8 cellular contexts compared by ENCODE assay signal in genomic region chr10:11197266-11197712, GRCh38.
DNase-seq lines count a peak whose midpoint lies in the region; ATAC-seq, FAIRE-seq and TF ChIP-seq lines count a peak whose summit lies in the region.

No MANE protein-coding gene starts in this region.

- peaks cover 82 to 98% (median 90%) of the 10 kb centered on the region in 4 donors for H3K4me1 Mint-ChIP-seq in CD4-positive, alpha-beta memory T cell
- H3K4me1 Mint-ChIP-seq in activated naive CD8-positive, alpha-beta T cell treated with anti-CD3 and anti-CD28 coated beads, Interleukin-2, amount 10 ng/mL, durations not matched to agents 7 days and 5 days: peaks cover 76% of the 10 kb centered on the region
- H3K4me1 Mint-ChIP-seq in neural crest cell: peaks cover 37% of the 10 kb centered on the region

- POLR2A ChIA-PET in CD4-positive, alpha-beta memory T cell (lab: Charles Lee; ENCODE audit: partially characterized antibody): interaction anchor here (1.7 to 3.9 kb wide), 3 partner anchors 19 to 32 kb away, joined by 4 to 16 read pairs (median 10); no protein-coding TSS in a partner anchor
- POLR2A ChIA-PET in activated naive CD8-positive, alpha-beta T cell treated with anti-CD3 and anti-CD28 coated beads, Interleukin-2, amount 10 ng/mL, durations not matched to agents 7 days and 5 days (lab: Charles Lee): interaction anchor here (1.0 to 1.4 kb wide), 2 partner anchors 10 to 19 kb away, joined by 3 read pairs; no protein-coding TSS in a partner anchor

- H3K36me3 ChIP-seq in CD4-positive, alpha-beta memory T cell (ENCODE audit: insufficient read depth, low read length): peaks cover 41% of the 10 kb centered on the region
- H3K36me3 ChIP-seq in esophagus muscularis mucosa: peaks cover 0 to 18% (median 4%) of the 10 kb centered on the region in 4 donors

- peak overlapping the region; percentile 2 for H3K27ac ChIP-seq in CD4-positive, alpha-beta memory T cell (ENCODE audit: low read depth, low read length)
- H3K27ac ChIP-seq in esophagus muscularis mucosa (replicated peaks in 1 of 4): peak overlapping the region in 1 of 4 donors; percentile 19

- peaks cover 77 to 95% of the 10 kb centered on the region in 2 donors for H3K36me3 Mint-ChIP-seq in CD4-positive, alpha-beta memory T cell
- H3K36me3 Mint-ChIP-seq in activated naive CD8-positive, alpha-beta T cell treated with anti-CD3 and anti-CD28 coated beads, Interleukin-2, amount 10 ng/mL, durations not matched to agents 7 days and 5 days: peaks cover 71% of the 10 kb centered on the region
- H3K36me3 Mint-ChIP-seq in neural crest cell (ENCODE audit: low read depth): peaks cover 38% of the 10 kb centered on the region

- no peaks in the 10 kb centered on the region for H3K27me3 Mint-ChIP-seq in CD4-positive, alpha-beta memory T cell
- H3K27me3 Mint-ChIP-seq in activated naive CD8-positive, alpha-beta T cell treated with anti-CD3 and anti-CD28 coated beads, Interleukin-2, amount 10 ng/mL, durations not matched to agents 7 days and 5 days: no peaks in the 10 kb centered on the region
- H3K27me3 Mint-ChIP-seq in neural crest cell (ENCODE audit: low read depth): no peaks in the 10 kb centered on the region

- no peaks in the 10 kb centered on the region for H3K9me3 ChIP-seq in CD4-positive, alpha-beta memory T cell (ENCODE audit: control insufficient read depth in 1 of 2, low read length in 2 of 2)
- H3K9me3 ChIP-seq in esophagus muscularis mucosa: peaks cover 0 to 5% (median 0%) of the 10 kb centered on the region in 4 donors

- TF ChIP-seq CTCF in neural crest cell (conservative IDR thresholded peaks at IDR 0.05): no peak
- no peak for TF ChIP-seq CTCF in esophagus muscularis mucosa (IDR thresholded peaks at IDR 0.05)

- TF ChIP-seq POLR2A in esophagus muscularis mucosa (IDR thresholded peaks at IDR 0.05; ENCODE audit: low read depth): no peak

- H3K4me1 ChIP-seq in CD4-positive, alpha-beta memory T cell (ENCODE audit: insufficient read depth, low read length): peaks cover 94% of the 10 kb centered on the region
- peaks cover 36 to 72% (median 46%) of the 10 kb centered on the region in 4 donors for H3K4me1 ChIP-seq in esophagus muscularis mucosa

- H3K9me3 Mint-ChIP-seq in CD4-positive, alpha-beta memory T cell: peaks cover 0 to 4% (median 1%) of the 10 kb centered on the region in 8 donors
- no peaks in the 10 kb centered on the region for H3K9me3 Mint-ChIP-seq in activated naive CD8-positive, alpha-beta T cell treated with anti-CD3 and anti-CD28 coated beads, Interleukin-2, amount 10 ng/mL, durations not matched to agents 7 days and 5 days
- H3K9me3 Mint-ChIP-seq in neural crest cell: peaks cover 9% of the 10 kb centered on the region

- CTCF ChIA-PET in CD4-positive, alpha-beta memory T cell (lab: Charles Lee; ENCODE audit: partially characterized antibody): no interaction called here

- 77% methylated on average over 7 of the region's 7 CpGs for WGBS in esophagus muscularis mucosa

- no peak for TF ChIP-seq EP300 in esophagus muscularis mucosa (IDR thresholded peaks at IDR 0.05)

- no peak for DNase-seq in CD4-positive, alpha-beta memory T cell
- DNase-seq in activated naive CD8-positive, alpha-beta T cell treated with anti-CD3 and anti-CD28 coated beads, Interleukin-2, amount 10 ng/mL, durations not matched to agents 7 days and 5 days: no peak
- DNase-seq in neural crest cell (ENCODE audit: low read depth, low spot score) (no peak), HTR-8/SVneo (ENCODE audit: insufficient read length, low spot score) (no peak), NCI-H526 (lab: John Stamatoyannopoulos, UW) (no peak), esophagus muscularis mucosa (ENCODE audit: extremely low spot score) (no peak)

- H3K27me3 ChIP-seq in CD4-positive, alpha-beta memory T cell (ENCODE audit: insufficient read depth, low read length): no peaks in the 10 kb centered on the region
- no peaks in the 10 kb centered on the region for H3K27me3 ChIP-seq in esophagus muscularis mucosa

- peak; percentile 66 for ATAC-seq in GM19438 (IDR thresholded peaks at IDR 0.05; ENCODE audit: low read depth, unreplicated experiment)
- peak; percentile 77 for ATAC-seq in HG03196 (IDR thresholded peaks at IDR 0.05; ENCODE audit: unreplicated experiment)
- no peak for ATAC-seq in activated naive CD8-positive, alpha-beta T cell treated with anti-CD3 and anti-CD28 coated beads, Interleukin-2, amount 10 ng/mL, durations not matched to agents 7 days and 5 days (ENCODE audit: low read depth)

- H3K4me3 ChIP-seq in CD4-positive, alpha-beta memory T cell (ENCODE audit: low read length in 2 of 2): no peak overlapping the region
- H3K4me3 ChIP-seq in esophagus muscularis mucosa: no peak overlapping the region

- no peak for FAIRE-seq in HTR-8/SVneo (lab: Jason Lieb, UNC)

- H3K4me3 Mint-ChIP-seq in CD4-positive, alpha-beta memory T cell: peak overlapping the region in 7 of 8 donors; percentile 14 to 84 (median 49)
- H3K4me3 Mint-ChIP-seq in activated naive CD8-positive, alpha-beta T cell treated with anti-CD3 and anti-CD28 coated beads, Interleukin-2, amount 10 ng/mL, durations not matched to agents 7 days and 5 days: peak overlapping the region; percentile 28
- H3K4me3 Mint-ChIP-seq in neural crest cell: no peak overlapping the region

- peak overlapping the region; percentile 30 to 94 (median 75) for H3K27ac Mint-ChIP-seq in CD4-positive, alpha-beta memory T cell
- peak overlapping the region; percentile 42 for H3K27ac Mint-ChIP-seq in activated naive CD8-positive, alpha-beta T cell treated with anti-CD3 and anti-CD28 coated beads, Interleukin-2, amount 10 ng/mL, durations not matched to agents 7 days and 5 days
- peak overlapping the region; percentile 32 for H3K27ac Mint-ChIP-seq in neural crest cell (ENCODE audit: unreplicated experiment)

- intact Hi-C loops in CD4-positive, alpha-beta memory T cell (cut with micrococcal nuclease): no loop called here
- intact Hi-C loops in esophagus muscularis mucosa (cut with DNase I): no loop called here
